9 cellular contexts compared by ENCODE assay signal in the genomic region with DNA sequence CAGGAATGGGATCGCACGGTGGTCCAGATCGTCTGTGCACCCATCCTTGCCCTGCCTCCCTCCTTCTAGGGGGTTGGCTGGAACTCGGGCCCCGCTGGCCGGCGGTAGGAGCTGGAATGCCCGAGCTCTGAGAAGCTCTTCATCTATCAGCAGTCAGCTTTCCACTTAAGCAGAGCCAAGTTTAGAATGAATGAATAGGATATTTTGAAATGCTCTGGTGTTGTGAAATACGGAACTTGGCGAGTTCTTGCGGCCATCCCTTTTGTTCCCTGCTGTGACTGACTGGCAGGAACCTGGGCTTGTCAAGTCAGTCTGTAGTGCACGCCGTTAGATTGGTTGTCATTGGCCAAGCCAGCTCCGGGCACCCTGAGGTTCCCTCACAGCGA. TPM values are rescaled to one million over a fixed set of nuclear protein-coding genes. Genes with fewer than 3 reads are reported as not detected.
DNase-seq lines count a peak whose midpoint lies in the region; ATAC-seq, FAIRE-seq and TF ChIP-seq lines count a peak whose summit lies in the region.
"Had no signal": no experiment of that assay in that cellular context is flagged by ENCODE, and none has a peak within 500 bp of the region (broad histone marks: within the 10 kb centered on the region; RNA-seq: fewer than 3 reads in every experiment).

No MANE protein-coding gene starts in this region.

- H3K4me3 ChIP-seq in heart right ventricle (peak overlapping the region in 4 of 10 donors; percentile 5 to 34 (median 10)), skeletal muscle satellite cell (ENCODE audit: low read length) (peak overlapping the region; percentile 26)

- no peak overlapping the region for H3K9ac ChIP-seq in skeletal muscle satellite cell (ENCODE audit: low read depth, low read length)

- peak overlapping the region; percentile 72 for H3K4me2 ChIP-seq in skeletal muscle satellite cell (ENCODE audit: low read length)

- ATAC-seq in heart right ventricle (peak; percentile 86 to 93 (median 90)), SK-N-SH treated with all-trans-retinoic acid at 6 μM for 48 hours (no peak)

- intact Hi-C loops in heart right ventricle (cut with DNase I), result loop anchor here in 1 of 10 donors (5.0 kb wide), 1 partner anchor 33 kb away; the partner anchor contains the start of gene FOXK1

- no peak for TF ChIP-seq POLR2A in GM12892 (IDR thresholded peaks at IDR 0.05; ENCODE audit: low read depth, low read length)

- WGBS in heart right ventricle, 2 donors, result 39 to 47% methylated on average over 15 of the region's 15 CpGs

- FAIRE-seq in GM12892 (lab: Jason Lieb, UNC), result no peak

- H3K27ac ChIP-seq in heart right ventricle, result peak overlapping the region in 7 of 10 donors; percentile 47 to 70 (median 53)

- H3K36me3 ChIP-seq in heart right ventricle, result peaks cover 0 to 27% (median 4%) of the 10 kb centered on the region in 9 donors
- H3K36me3 ChIP-seq in skeletal muscle satellite cell (ENCODE audit: insufficient read depth, low read length), result peaks cover 8% of the 10 kb centered on the region

- H3K4me1 ChIP-seq in heart right ventricle (peaks cover 9 to 64% (median 42%) of the 10 kb centered on the region in 9 donors), skeletal muscle satellite cell (ENCODE audit: control insufficient read depth, insufficient read depth, low read length) (peaks cover 13% of the 10 kb centered on the region)

- H3K9me3 ChIP-seq in heart right ventricle, result no peaks in the 10 kb centered on the region
- H3K9me3 ChIP-seq in skeletal muscle satellite cell (replicated peaks; ENCODE audit: low read length), result no peaks in the 10 kb centered on the region

- DNase-seq in GF-D8 (lab: John Stamatoyannopoulos, UW) (peak; percentile 97), amniotic epithelial cell (ENCODE audit: low read depth) (peak; percentile 95), heart right ventricle (peak; percentile 69 to 71), putamen (ENCODE audit: low spot score) (no peak), GM12892 (ENCODE audit: insufficient read length) (no peak), NCI-H146 treated with DMSO at 0.1 percent for 48 hours (lab: John Stamatoyannopoulos, UW; ENCODE audit: unreplicated experiment) (no peak)
- DNase-seq: NCI-H2171 treated with DMSO at 0.1 percent for 48 hours had no signal

- TF ChIP-seq CTCF in heart right ventricle (IDR thresholded peaks at IDR 0.05), result no peak

- H3K27me3 ChIP-seq in heart right ventricle, result no peaks in the 10 kb centered on the region
- H3K27me3 ChIP-seq in skeletal muscle satellite cell (ENCODE audit: control insufficient read depth, insufficient read depth, low read length), result no peaks in the 10 kb centered on the region

TF ChIP-seq in SK-N-SH treated with all-trans-retinoic acid at 6 μM for 48 hours, 23 proteins besides CTCF, POLR2A, EP300 and RAD21:
- TF ChIP-seq CSDC2 (CRISPR knock-in tag; IDR thresholded peaks at IDR 0.05), result no peak
- TF ChIP-seq, protein P1, sequence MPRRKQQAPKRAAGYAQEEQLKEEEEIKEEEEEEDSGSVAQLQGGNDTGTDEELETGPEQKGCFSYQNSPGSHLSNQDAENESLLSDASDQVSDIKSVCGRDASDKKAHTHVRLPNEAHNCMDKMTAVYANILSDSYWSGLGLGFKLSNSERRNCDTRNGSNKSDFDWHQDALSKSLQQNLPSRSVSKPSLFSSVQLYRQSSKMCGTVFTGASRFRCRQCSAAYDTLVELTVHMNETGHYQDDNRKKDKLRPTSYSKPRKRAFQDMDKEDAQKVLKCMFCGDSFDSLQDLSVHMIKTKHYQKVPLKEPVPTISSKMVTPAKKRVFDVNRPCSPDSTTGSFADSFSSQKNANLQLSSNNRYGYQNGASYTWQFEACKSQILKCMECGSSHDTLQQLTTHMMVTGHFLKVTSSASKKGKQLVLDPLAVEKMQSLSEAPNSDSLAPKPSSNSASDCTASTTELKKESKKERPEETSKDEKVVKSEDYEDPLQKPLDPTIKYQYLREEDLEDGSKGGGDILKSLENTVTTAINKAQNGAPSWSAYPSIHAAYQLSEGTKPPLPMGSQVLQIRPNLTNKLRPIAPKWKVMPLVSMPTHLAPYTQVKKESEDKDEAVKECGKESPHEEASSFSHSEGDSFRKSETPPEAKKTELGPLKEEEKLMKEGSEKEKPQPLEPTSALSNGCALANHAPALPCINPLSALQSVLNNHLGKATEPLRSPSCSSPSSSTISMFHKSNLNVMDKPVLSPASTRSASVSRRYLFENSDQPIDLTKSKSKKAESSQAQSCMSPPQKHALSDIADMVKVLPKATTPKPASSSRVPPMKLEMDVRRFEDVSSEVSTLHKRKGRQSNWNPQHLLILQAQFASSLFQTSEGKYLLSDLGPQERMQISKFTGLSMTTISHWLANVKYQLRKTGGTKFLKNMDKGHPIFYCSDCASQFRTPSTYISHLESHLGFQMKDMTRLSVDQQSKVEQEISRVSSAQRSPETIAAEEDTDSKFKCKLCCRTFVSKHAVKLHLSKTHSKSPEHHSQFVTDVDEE (CRISPR knock-in tag; IDR thresholded peaks at IDR 0.05), result no peak
- TF ChIP-seq ZFP30 (CRISPR knock-in tag; IDR thresholded peaks at IDR 0.05), result no peak
- TF ChIP-seq, protein P2, sequence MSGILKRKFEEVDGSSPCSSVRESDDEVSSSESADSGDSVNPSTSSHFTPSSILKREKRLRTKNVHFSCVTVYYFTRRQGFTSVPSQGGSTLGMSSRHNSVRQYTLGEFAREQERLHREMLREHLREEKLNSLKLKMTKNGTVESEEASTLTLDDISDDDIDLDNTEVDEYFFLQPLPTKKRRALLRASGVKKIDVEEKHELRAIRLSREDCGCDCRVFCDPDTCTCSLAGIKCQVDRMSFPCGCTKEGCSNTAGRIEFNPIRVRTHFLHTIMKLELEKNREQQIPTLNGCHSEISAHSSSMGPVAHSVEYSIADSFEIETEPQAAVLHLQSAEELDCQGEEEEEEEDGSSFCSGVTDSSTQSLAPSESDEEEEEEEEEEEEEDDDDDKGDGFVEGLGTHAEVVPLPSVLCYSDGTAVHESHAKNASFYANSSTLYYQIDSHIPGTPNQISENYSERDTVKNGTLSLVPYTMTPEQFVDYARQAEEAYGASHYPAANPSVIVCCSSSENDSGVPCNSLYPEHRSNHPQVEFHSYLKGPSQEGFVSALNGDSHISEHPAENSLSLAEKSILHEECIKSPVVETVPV (CRISPR knock-in tag; IDR thresholded peaks at IDR 0.05), result no peak
- no peak for TF ChIP-seq GLIS3 (CRISPR knock-in tag; IDR thresholded peaks at IDR 0.05)

RNA-seq across cellular contexts. Expression of gene FOXK1, which starts 33.3 kb away (rescaled TPM):
- total RNA-seq in heart right ventricle, result 10 to 100 TPM; 17.6 to 30.6 (median 25.4) TPM
- polyA plus RNA-seq in heart right ventricle, result 1 to 10 TPM; 3.6 to 9.8 TPM
- total RNA-seq in skeletal muscle satellite cell (2012; rRNA removed), result 25.6 and 34.2 TPM in 2 replicates
- polyA plus RNA-seq in GM12892 (2012; ENCODE audit: missing spikeins), result 7.0 TPM

Comparison
In these comparisons a context has a peak if more than half of its experiments do, and no peak if none do; other contexts are left out.
1. DNase-seq: peak in GF-D8 (single experiment), amniotic epithelial cell (single experiment) and heart right ventricle (2 of 2); none in putamen (single experiment), GM12892 (single experiment) and NCI-H146 treated with DMSO at 0.1 percent for 48 hours (single experiment).